8 cellular contexts compared by ENCODE assay signal in the genomic region with DNA sequence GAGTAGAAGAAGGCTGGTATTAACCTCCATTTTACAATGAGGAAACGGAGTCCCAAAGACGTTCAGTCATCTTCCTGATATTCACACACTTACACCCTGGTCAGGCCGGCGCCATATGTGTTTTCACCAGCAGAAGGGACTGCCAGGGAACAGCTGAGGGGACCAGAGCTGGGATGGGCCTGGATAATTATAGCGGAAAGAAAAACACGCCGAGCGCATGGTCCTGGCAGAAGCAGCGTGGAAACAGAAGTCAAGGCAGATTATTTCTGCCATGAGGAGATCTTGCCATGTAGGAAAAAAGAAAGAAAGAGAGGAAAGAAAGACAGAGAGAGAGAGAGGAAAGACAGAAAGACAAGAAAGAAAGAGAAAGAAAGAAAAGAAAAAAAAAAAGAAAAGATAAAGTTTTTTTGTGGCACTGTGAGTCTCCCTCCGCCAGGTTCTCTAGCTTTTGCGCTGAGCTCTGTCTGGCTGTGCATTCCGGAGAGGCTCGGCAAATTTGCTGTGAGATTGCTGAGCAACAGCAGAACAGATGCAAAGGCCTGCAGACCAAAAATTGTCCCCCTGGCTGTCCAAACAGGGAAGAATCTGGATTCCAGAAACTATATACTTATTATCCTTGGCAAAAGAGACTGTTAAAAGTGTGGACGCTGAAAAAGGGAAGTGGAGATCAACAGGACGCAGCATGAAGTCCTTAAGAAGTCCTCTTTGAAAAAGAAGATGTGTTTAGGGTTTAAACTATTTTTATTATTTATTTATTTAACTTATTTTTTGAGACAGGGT. TPM values are rescaled to one million over a fixed set of nuclear protein-coding genes. Genes with fewer than 3 reads are reported as not detected.
DNase-seq lines count a peak whose midpoint lies in the region; ATAC-seq and TF ChIP-seq lines count a peak whose summit lies in the region.

No MANE protein-coding gene starts in this region.

- H3K4me1 Mint-ChIP-seq in endothelial cell (ENCODE audit: unreplicated experiment), result peaks cover 30% of the 10 kb centered on the region

- no peak for TF ChIP-seq CTCF in RWPE2 (IDR thresholded peaks at IDR 0.05; ENCODE audit: poor library complexity, severe bottlenecking)
- no peak for TF ChIP-seq CTCF in endothelial cell (IDR thresholded peaks at IDR 0.05; ENCODE audit: unreplicated experiment)
- no peak for TF ChIP-seq CTCF in parathyroid adenoma (IDR thresholded peaks at IDR 0.05)

- peak overlapping the region; percentile 98 for H3K4me3 Mint-ChIP-seq in endothelial cell (ENCODE audit: unreplicated experiment)

- H3K4me3 ChIP-seq in RWPE2 (ENCODE audit: severe bottlenecking) (peak overlapping the region; percentile 45), parathyroid adenoma (ENCODE audit: low read depth, low read length) (peak overlapping the region; percentile 78)

- H3K27ac ChIP-seq in RWPE2 (ENCODE audit: poor library complexity, severe bottlenecking), result peak overlapping the region; percentile 59
- H3K27ac ChIP-seq in parathyroid adenoma, result no peak overlapping the region

- no peaks in the 10 kb centered on the region for H3K9me3 Mint-ChIP-seq in endothelial cell (ENCODE audit: unreplicated experiment)

- ATAC-seq in RWPE2 (ENCODE audit: low read depth) (no peak), HG03354 (IDR thresholded peaks at IDR 0.05; ENCODE audit: poor library complexity, severe bottlenecking, unreplicated experiment) (no peak), HG02759 (IDR thresholded peaks at IDR 0.05; ENCODE audit: unreplicated experiment) (no peak)

- H2AFZ ChIP-seq in parathyroid adenoma, result peak overlapping the region; percentile 82

- no peaks in the 10 kb centered on the region for H3K27me3 ChIP-seq in RWPE2 (ENCODE audit: insufficient read depth, poor library complexity, severe bottlenecking)
- H3K27me3 ChIP-seq in parathyroid adenoma (ENCODE audit: control insufficient read depth, insufficient read depth, low read length), result no peaks in the 10 kb centered on the region

- H3K4me1 ChIP-seq in RWPE2 (ENCODE audit: insufficient read depth, poor library complexity, severe bottlenecking) (peaks cover 11% of the 10 kb centered on the region), parathyroid adenoma (no peaks in the 10 kb centered on the region)

- H3K9me3 ChIP-seq in RWPE2 (ENCODE audit: severe bottlenecking) (no peaks in the 10 kb centered on the region), parathyroid adenoma (ENCODE audit: control insufficient read depth, low read length) (no peaks in the 10 kb centered on the region)

- peak overlapping the region; percentile 48 for H3K27ac Mint-ChIP-seq in endothelial cell (ENCODE audit: unreplicated experiment)

- no peaks in the 10 kb centered on the region for H3K79me2 ChIP-seq in parathyroid adenoma

- H3K4me2 ChIP-seq in parathyroid adenoma (ENCODE audit: low read length), result peak overlapping the region; percentile 96

- peaks cover 8% of the 10 kb centered on the region for H3K36me3 Mint-ChIP-seq in endothelial cell (ENCODE audit: low read depth, unreplicated experiment)

- H3K36me3 ChIP-seq in RWPE2 (ENCODE audit: low read depth), result no peaks in the 10 kb centered on the region
- no peaks in the 10 kb centered on the region for H3K36me3 ChIP-seq in parathyroid adenoma (ENCODE audit: control insufficient read depth, insufficient read depth, low read length)

- H3K27me3 Mint-ChIP-seq in endothelial cell (ENCODE audit: unreplicated experiment), result peaks cover 12% of the 10 kb centered on the region

- no peak overlapping the region for H3K9ac ChIP-seq in parathyroid adenoma

- DNase-seq in NCI-H2171 treated with DMSO at 0.1 percent for 48 hours (lab: John Stamatoyannopoulos, UW) (peak; percentile 68), NCI-H2171 (lab: John Stamatoyannopoulos, UW) (no peak), RWPE2 (ENCODE audit: low spot score) (no peak), endothelial cell (ENCODE audit: low spot score) (no peak), NCI-H774 (lab: John Stamatoyannopoulos, UW) (no peak)

RNA-seq across cellular contexts. Expression of a gene that starts 1.3 kb away (rescaled TPM):
- total RNA-seq in endothelial cell (ENCODE audit: unreplicated experiment), result 12.8 TPM

RNA-seq across cellular contexts. Expression of a gene that starts 24.9 kb away (rescaled TPM):
- total RNA-seq in endothelial cell (ENCODE audit: unreplicated experiment), result 1.6 TPM

RNA-seq across cellular contexts. Expression of a gene that starts 33.1 kb away (rescaled TPM):
- total RNA-seq in endothelial cell (ENCODE audit: unreplicated experiment), result 0.36 TPM
